12 cellular contexts compared by ENCODE assay signal in genomic region chr1:9244501-9245229, GRCh38. TPM values are rescaled to one million over a fixed set of nuclear protein-coding genes. Genes with fewer than 3 reads are reported as not detected.
A peak's percentile ranks its signal among the peaks of the same experiment; 100 is the strongest.
DNase-seq lines count a peak whose midpoint lies in the region; ATAC-seq, FAIRE-seq and TF ChIP-seq lines count a peak whose summit lies in the region.
"Had no signal": no experiment of that assay in that cellular context is flagged by ENCODE, and none has a peak within 500 bp of the region (broad histone marks: within the 10 kb centered on the region; RNA-seq: fewer than 3 reads in every experiment).

No MANE protein-coding gene starts in this region.

- dilution Hi-C loops in mammary epithelial cell (cut with HindIII; ENCODE audit: low sequenced_read_pairs), result no loop called here

- peak overlapping the region; percentile 77 to 90 for H3K27ac ChIP-seq in breast epithelium
- no peak overlapping the region for H3K27ac ChIP-seq in mammary epithelial cell (ENCODE audit: insufficient read depth, low read depth, low read length)
- H3K27ac ChIP-seq in HepG2 (ENCODE audit: extremely low read length, insufficient read depth, low read length), result no peak overlapping the region
- H3K27ac ChIP-seq in thyroid gland, result peak overlapping the region in 2 of 3 donors; percentile 31 to 57
- H3K27ac ChIP-seq in GM23338 (ENCODE audit: low read depth), result no peak overlapping the region
- H3K27ac ChIP-seq: neural progenitor cell, SJSA1 had no signal

- H3K9me3 Mint-ChIP-seq in activated T-helper 1 cell treated with anti-CD3 and anti-CD28 coated beads, Interleukin-12 subunit alpha, Interleukin-12 subunit beta, Interleukin-2, Interleukin-4 antibody, amounts not matched to agents 30 ng/mL and 10 ng/mL and 1 ng/mL, durations not matched to agents 14 hours and 24 hours and 36 hours, result no peaks in the 10 kb centered on the region
- H3K9me3 Mint-ChIP-seq in GM23338, result no peaks in the 10 kb centered on the region
- H3K9me3 Mint-ChIP-seq: neural progenitor cell had no signal

- no peaks in the 10 kb centered on the region for H4K20me1 ChIP-seq in mammary epithelial cell (ENCODE audit: insufficient read depth, low read length)
- H4K20me1 ChIP-seq in HepG2 (ENCODE audit: insufficient read depth, low read length), result no peaks in the 10 kb centered on the region
- H4K20me1 ChIP-seq in GM23338 (replicated peaks; ENCODE audit: insufficient read depth), result no peaks in the 10 kb centered on the region

- CTCF ChIA-PET in mammary epithelial cell (lab: Charles Lee; ENCODE audit: low non-redundant PET), result no interaction called here
- CTCF ChIA-PET in HepG2 (lab: Yijun Ruan, JAX; ENCODE audit: low intra/inter-chr PET ratio, low total read pairs), result no interaction called here

- no peaks in the 10 kb centered on the region for H3K9me2 ChIP-seq in GM23338 (ENCODE audit: insufficient read depth)

- H2AFZ ChIP-seq in mammary epithelial cell (ENCODE audit: low read depth, low read length) (no peak overlapping the region), HepG2 (ENCODE audit: low read length) (no peak overlapping the region), GM23338 (no peak overlapping the region)
- H2AFZ ChIP-seq: neural progenitor cell had no signal

- in situ Hi-C loops in mammary epithelial cell (cut with MboI; ENCODE audit: low sequenced_read_pairs in 2 of 2), result no loop called here
- in situ Hi-C loops in HepG2 (cut with HindIII; ENCODE audit: extremely low pct_ligation_motif_present, low pct_unique_long_range_greater_than_20kb), result loop anchor here (5.0 kb wide), 1 partner anchor 132 kb away; no protein-coding TSS in a partner anchor

- intact Hi-C loops in breast epithelium (cut with DNase I; ENCODE audit: low total_unique reads) (no loop called here), mammary epithelial cell (cut with micrococcal nuclease) (no loop called here), HepG2 (cut with micrococcal nuclease; ENCODE audit: unreplicated experiment) (no loop called here), thyroid gland (cut with DNase I) (no loop called here)
- intact Hi-C loops in activated T-helper 1 cell treated with anti-CD3 and anti-CD28 coated beads, Interleukin-12 subunit alpha, Interleukin-12 subunit beta, Interleukin-2, Interleukin-4 antibody, amounts not matched to agents 30 ng/mL and 10 ng/mL and 1 ng/mL, durations not matched to agents 14 hours and 24 hours and 36 hours (cut with micrococcal nuclease), result no loop called here

- TF ChIP-seq RAD21 in HepG2 (CRISPR knock-in tag; IDR thresholded peaks at IDR 0.05), result no peak

- no peaks in the 10 kb centered on the region for H3K79me2 ChIP-seq in mammary epithelial cell (ENCODE audit: insufficient read depth, low read length)
- H3K79me2 ChIP-seq in HepG2 (ENCODE audit: insufficient read depth, low read length), result no peaks in the 10 kb centered on the region
- H3K79me2 ChIP-seq in GM23338 (replicated peaks; ENCODE audit: insufficient read depth), result no peaks in the 10 kb centered on the region

- TF ChIP-seq POLR2A in breast epithelium (IDR thresholded peaks at IDR 0.05) (no peak), HepG2 (IDR thresholded peaks at IDR 0.05; ENCODE audit: insufficient read depth in 1 of 2, low read depth in 2 of 2, low read length in 2 of 2) (no peak), thyroid gland (IDR thresholded peaks at IDR 0.05) (no peak)

- H3K27me3 ChIP-seq in breast epithelium (no peaks in the 10 kb centered on the region), mammary epithelial cell (ENCODE audit: insufficient read depth, low read length) (no peaks in the 10 kb centered on the region), HepG2 (ENCODE audit: control insufficient read depth in 1 of 2, insufficient read depth in 2 of 2, low read length in 2 of 2) (no peaks in the 10 kb centered on the region), thyroid gland (no peaks in the 10 kb centered on the region), GM23338 (ENCODE audit: insufficient read depth) (no peaks in the 10 kb centered on the region)
- H3K27me3 ChIP-seq: neural progenitor cell, SJSA1 had no signal

- peak in 1 of 2 donors; percentile 81 for DNase-seq in breast epithelium (ENCODE audit: low spot score in 2 of 2)
- no peak for DNase-seq in mammary epithelial cell
- no peak for DNase-seq in activated T-helper 1 cell treated with anti-CD3 and anti-CD28 coated beads, Interleukin-12 subunit alpha, Interleukin-12 subunit beta, Interleukin-2, Interleukin-4 antibody, amounts not matched to agents 30 ng/mL and 10 ng/mL and 1 ng/mL, durations not matched to agents 14 hours and 24 hours and 36 hours (ENCODE audit: low spot score)
- DNase-seq in HepG2 (ENCODE audit: low spot score), result no peak
- peak; percentile 57 to 65 for DNase-seq in thyroid gland
- no peak for DNase-seq in inferior parietal cortex (ENCODE audit: extremely low spot score)
- DNase-seq in NK-92 (lab: John Stamatoyannopoulos, UW; ENCODE audit: unreplicated experiment), result no peak
- DNase-seq in GM23338 (ENCODE audit: low spot score), result no peak
- DNase-seq: NCI-H2171 treated with DMSO at 0.1 percent for 48 hours had no signal

- FAIRE-seq in HepG2 (lab: Jason Lieb, UNC), result no peak
- FAIRE-seq: colon had no signal

- BruUV-seq in mammary epithelial cell (replicated peaks; lab: Mats Ljungman, UMichigan), result no TSS peak
- no TSS peak for BruUV-seq in HepG2 (replicated peaks; lab: Mats Ljungman, UMichigan)

- H3K9me3 ChIP-seq in breast epithelium, result no peaks in the 10 kb centered on the region
- H3K9me3 ChIP-seq in mammary epithelial cell (replicated peaks; ENCODE audit: insufficient read depth, low read length), result no peaks in the 10 kb centered on the region
- H3K9me3 ChIP-seq in HepG2 (ENCODE audit: low read length), result no peaks in the 10 kb centered on the region
- H3K9me3 ChIP-seq in thyroid gland, result no peaks in the 10 kb centered on the region
- H3K9me3 ChIP-seq: SJSA1 had no signal

- POLR2A ChIA-PET in HepG2 (lab: Yijun Ruan, JAX), result interaction anchor here (3.1 kb wide), 1 partner anchor 10 kb away, joined by 37 read pairs; the partner anchor contains the start of gene H6PD

- H3K9ac ChIP-seq in mammary epithelial cell (ENCODE audit: insufficient read depth, low read length) (no peak overlapping the region), HepG2 (ENCODE audit: insufficient read depth, low read depth, low read length) (no peak overlapping the region)
- H3K9ac ChIP-seq: neural progenitor cell had no signal

- no peak for TF ChIP-seq EP300 in HepG2 (IDR thresholded peaks at IDR 0.05; ENCODE audit: low read depth in 2 of 2, low read length in 2 of 2)
- no peak for TF ChIP-seq EP300 in HepG2 (CRISPR knock-in tag; IDR thresholded peaks at IDR 0.05; ENCODE audit: borderline replicate concordance)

- peaks cover 62% of the 10 kb centered on the region for H3K4me1 Mint-ChIP-seq in activated T-helper 1 cell treated with anti-CD3 and anti-CD28 coated beads, Interleukin-12 subunit alpha, Interleukin-12 subunit beta, Interleukin-2, Interleukin-4 antibody, amounts not matched to agents 30 ng/mL and 10 ng/mL and 1 ng/mL, durations not matched to agents 14 hours and 24 hours and 36 hours (ENCODE audit: low read depth)
- H3K4me1 Mint-ChIP-seq in GM23338, result peaks cover 38% of the 10 kb centered on the region

- H3K36me3 ChIP-seq in breast epithelium (no peaks in the 10 kb centered on the region), mammary epithelial cell (ENCODE audit: insufficient read depth, low read length) (no peaks in the 10 kb centered on the region), HepG2 (replicated peaks in 1 of 2; ENCODE audit: control insufficient read depth in 1 of 2, insufficient read depth in 2 of 2, low read length in 2 of 2) (no peaks in the 10 kb centered on the region), thyroid gland (peaks cover 2 to 10% of the 10 kb centered on the region in 2 donors), GM23338 (ENCODE audit: insufficient read depth) (no peaks in the 10 kb centered on the region)
- H3K36me3 ChIP-seq: neural progenitor cell had no signal

- ATAC-seq in HepG2 (no peak), GM23338 (no peak)

- H3K27me3 Mint-ChIP-seq in activated T-helper 1 cell treated with anti-CD3 and anti-CD28 coated beads, Interleukin-12 subunit alpha, Interleukin-12 subunit beta, Interleukin-2, Interleukin-4 antibody, amounts not matched to agents 30 ng/mL and 10 ng/mL and 1 ng/mL, durations not matched to agents 14 hours and 24 hours and 36 hours (ENCODE audit: insufficient read depth), result no peaks in the 10 kb centered on the region
- peaks cover 12% of the 10 kb centered on the region for H3K27me3 Mint-ChIP-seq in GM23338 (ENCODE audit: insufficient read depth, low read depth, poor library complexity)

- H3K4me2 ChIP-seq in mammary epithelial cell (ENCODE audit: insufficient read depth, low read depth, low read length) (no peak overlapping the region), HepG2 (ENCODE audit: low read depth, low read length) (no peak overlapping the region), GM23338 (no peak overlapping the region)
- H3K4me2 ChIP-seq: neural progenitor cell had no signal

- peak overlapping the region; percentile 89 for H3K27ac Mint-ChIP-seq in activated T-helper 1 cell treated with anti-CD3 and anti-CD28 coated beads, Interleukin-12 subunit alpha, Interleukin-12 subunit beta, Interleukin-2, Interleukin-4 antibody, amounts not matched to agents 30 ng/mL and 10 ng/mL and 1 ng/mL, durations not matched to agents 14 hours and 24 hours and 36 hours
- H3K27ac Mint-ChIP-seq in GM23338, result no peak overlapping the region
- H3K27ac Mint-ChIP-seq: neural progenitor cell had no signal

- H3K4me1 ChIP-seq in breast epithelium, result peaks cover 0 to 33% of the 10 kb centered on the region in 2 donors
- H3K4me1 ChIP-seq in mammary epithelial cell (ENCODE audit: insufficient read depth, low read length), result peaks cover 5% of the 10 kb centered on the region
- peaks cover 68% of the 10 kb centered on the region for H3K4me1 ChIP-seq in HepG2 (ENCODE audit: insufficient read depth, low read length)
- peaks cover 21 to 52% of the 10 kb centered on the region in 2 donors for H3K4me1 ChIP-seq in thyroid gland
- H3K4me1 ChIP-seq in GM23338 (ENCODE audit: insufficient read depth), result peaks cover 21% of the 10 kb centered on the region

- 0 out of 2 replicates have a peak, but pooled peaks cover 2% of the 10 kb centered on the region for H3F3A ChIP-seq in GM23338 (replicated peaks; ENCODE audit: low read depth)

- H3K4me3 Mint-ChIP-seq in activated T-helper 1 cell treated with anti-CD3 and anti-CD28 coated beads, Interleukin-12 subunit alpha, Interleukin-12 subunit beta, Interleukin-2, Interleukin-4 antibody, amounts not matched to agents 30 ng/mL and 10 ng/mL and 1 ng/mL, durations not matched to agents 14 hours and 24 hours and 36 hours, result no peak overlapping the region
- no peak overlapping the region for H3K4me3 Mint-ChIP-seq in GM23338
- H3K4me3 Mint-ChIP-seq: neural progenitor cell had no signal

- TF ChIP-seq CTCF in breast epithelium (IDR thresholded peaks at IDR 0.05) (no peak), mammary epithelial cell (conservative IDR thresholded peaks at IDR 0.05 in 1 of 2, IDR thresholded peaks at IDR 0.05 in 1 of 2; ENCODE audit: extremely low read depth in 1 of 2, insufficient read depth in 1 of 2, low read depth in 1 of 2, low read length in 2 of 2) (no peak), HepG2 (CRISPR knock-in tag; IDR thresholded peaks at IDR 0.05) (no peak), thyroid gland (IDR thresholded peaks at IDR 0.05) (no peak), GM23338 (conservative IDR thresholded peaks at IDR 0.05; ENCODE audit: low read depth in 2 of 2) (no peak)

- H3K4me3 ChIP-seq in breast epithelium (no peak overlapping the region), mammary epithelial cell (replicated peaks in 1 of 3; ENCODE audit: insufficient read depth in 1 of 3, low read depth in 2 of 3, low read length in 3 of 3) (no peak overlapping the region), HepG2 (replicated peaks in 1 of 3; ENCODE audit: insufficient read depth in 1 of 3, low read depth in 2 of 3, low read length in 3 of 3) (no peak overlapping the region), thyroid gland (replicated peaks in 1 of 3) (no peak overlapping the region), GM23338 (no peak overlapping the region)
- H3K4me3 ChIP-seq: neural progenitor cell, SJSA1 had no signal

- H3K36me3 Mint-ChIP-seq in activated T-helper 1 cell treated with anti-CD3 and anti-CD28 coated beads, Interleukin-12 subunit alpha, Interleukin-12 subunit beta, Interleukin-2, Interleukin-4 antibody, amounts not matched to agents 30 ng/mL and 10 ng/mL and 1 ng/mL, durations not matched to agents 14 hours and 24 hours and 36 hours (ENCODE audit: low read depth), result peaks cover 27% of the 10 kb centered on the region
- H3K36me3 Mint-ChIP-seq in GM23338 (ENCODE audit: low read depth), result no peaks in the 10 kb centered on the region; the same call in 2 of the 3 replicates

- 83% methylated on average over 9 of the region's 9 CpGs for WGBS in mammary epithelial cell (ENCODE audit: low coverage, missing lambda C conversion rate)
- 100% methylated on average over 6 of the region's 9 CpGs for WGBS in HepG2 (ENCODE audit: low lambda C conversion rate)
- 67 to 68% methylated on average over 6 to 8 of the region's 9 CpGs for WGBS in thyroid gland, 2 donors

RNA-seq across cellular contexts. Expression of gene H6PD, which starts 10.1 kb away (rescaled TPM):
- total RNA-seq in breast epithelium (10 to 100 TPM; 46.4 to 77.4 (median 49.5) TPM), mammary epithelial cell (10 to 100 TPM; 12.6 to 18.0 TPM), HepG2 (2016; rRNA removed; fragmentation: Illumina TruSeq; extraction: Trizol) (6.3 and 9.3 TPM in 2 replicates), thyroid gland (10 to 100 TPM; 36.3 to 64.2 (median 43.6) TPM)
- polyA plus RNA-seq in mammary epithelial cell (5.4 TPM), HepG2 (2011; rRNA removed) (14.1 and 21.5 TPM in 2 replicates), GM23338 (2016; fragmentation: Nextera tagmentation; extraction: Ambion mirVana) (0.99 and 1.2 TPM in 2 replicates)
- 12.0 TPM for polyA minus RNA-seq in mammary epithelial cell
- total RNA-seq in activated T-helper 1 cell treated with anti-CD3 and anti-CD28 coated beads, Interleukin-12 subunit alpha, Interleukin-12 subunit beta, Interleukin-2, Interleukin-4 antibody, amounts not matched to agents 30 ng/mL and 10 ng/mL and 1 ng/mL, durations not matched to agents 14 hours and 24 hours and 36 hours, result 15.7 TPM in 2 replicates
- 0.79 and 0.81 TPM in 2 replicates for total RNA-seq in HepG2 (2016; cell fraction: cytosol; rRNA removed; fragmentation: Illumina TruSeq; extraction: Trizol; ENCODE audit: low read depth)
- total RNA-seq in HepG2 (2016; cell fraction: insoluble cytoplasmic fraction; rRNA removed; fragmentation: Illumina TruSeq; extraction: Trizol), result 5.4 and 9.4 TPM in 2 replicates
- total RNA-seq in HepG2 (2016; cell fraction: membrane; rRNA removed; fragmentation: Illumina TruSeq; extraction: Trizol), result 2.5 TPM in 2 replicates
- total RNA-seq in HepG2 (2016; cell fraction: nucleus; rRNA removed; fragmentation: Illumina TruSeq; extraction: Trizol), result 10.0 and 12.1 TPM in 2 replicates
- 13.3 and 14.5 TPM in 2 replicates for polyA plus RNA-seq in HepG2 (2011; cell fraction: cytosol; rRNA removed)
- polyA plus RNA-seq in HepG2 (2011; cell fraction: nucleus; rRNA removed), result 26.3 and 26.5 TPM in 2 replicates
- polyA plus RNA-seq in HepG2 (2012), result 10.8 and 11.1 TPM in 2 replicates
- polyA plus RNA-seq in HepG2 (2016; cell fraction: cytosol; fragmentation: Illumina TruSeq; extraction: Trizol; ENCODE audit: low read depth), result 0.36 TPM in 2 replicates
- polyA plus RNA-seq in HepG2 (2016; cell fraction: insoluble cytoplasmic fraction; fragmentation: Illumina TruSeq; extraction: Trizol; ENCODE audit: low read depth), result 4.2 and 4.6 TPM in 2 replicates
- 0.93 and 0.94 TPM in 2 replicates for polyA plus RNA-seq in HepG2 (2016; cell fraction: membrane; fragmentation: Illumina TruSeq; extraction: Trizol; ENCODE audit: low read depth)
- polyA plus RNA-seq in HepG2 (2016; cell fraction: nucleus; fragmentation: Illumina TruSeq; extraction: Trizol; ENCODE audit: insufficient read depth, low read depth), result 15.4 and 16.8 TPM in 2 replicates
- polyA minus RNA-seq in HepG2 (2011; rRNA and poly(A)+ RNA removed; ENCODE audit: low replicate concordance), result 2.9 and 31.0 TPM in 2 replicates
- 14.3 and 18.7 TPM in 2 replicates for polyA minus RNA-seq in HepG2 (2011; cell fraction: cytosol; rRNA and poly(A)+ RNA removed)
- 7.9 and 11.3 TPM in 2 replicates for polyA minus RNA-seq in HepG2 (2011; cell fraction: nucleus; rRNA and poly(A)+ RNA removed)
- 4.2 and 4.7 TPM in 2 replicates for total RNA-seq in GM23338 (2014; rRNA removed; shearing (Covaris generic))

RNA-seq across cellular contexts. Expression of gene SPSB1, which starts 48.0 kb away (rescaled TPM):
- 10 to 100 TPM; 30.6 to 52.5 (median 34.4) TPM for total RNA-seq in breast epithelium
- total RNA-seq in mammary epithelial cell, result 10 to 100 TPM; 18.2 to 56.7 TPM
- polyA plus RNA-seq in mammary epithelial cell, result 13.2 TPM
- 17.3 TPM for polyA minus RNA-seq in mammary epithelial cell
- total RNA-seq in activated T-helper 1 cell treated with anti-CD3 and anti-CD28 coated beads, Interleukin-12 subunit alpha, Interleukin-12 subunit beta, Interleukin-2, Interleukin-4 antibody, amounts not matched to agents 30 ng/mL and 10 ng/mL and 1 ng/mL, durations not matched to agents 14 hours and 24 hours and 36 hours, result 8.9 and 10.0 TPM in 2 replicates
- total RNA-seq in HepG2 (2016; rRNA removed; fragmentation: Illumina TruSeq; extraction: Trizol), result 5.0 and 7.1 TPM in 2 replicates
- 2.4 and 2.5 TPM in 2 replicates for total RNA-seq in HepG2 (2016; cell fraction: cytosol; rRNA removed; fragmentation: Illumina TruSeq; extraction: Trizol; ENCODE audit: low read depth)
- total RNA-seq in HepG2 (2016; cell fraction: insoluble cytoplasmic fraction; rRNA removed; fragmentation: Illumina TruSeq; extraction: Trizol), result 5.2 and 5.8 TPM in 2 replicates
- 4.4 and 5.9 TPM in 2 replicates for total RNA-seq in HepG2 (2016; cell fraction: membrane; rRNA removed; fragmentation: Illumina TruSeq; extraction: Trizol)
- total RNA-seq in HepG2 (2016; cell fraction: nucleus; rRNA removed; fragmentation: Illumina TruSeq; extraction: Trizol), result 4.3 and 4.4 TPM in 2 replicates
- 8.0 and 10.9 TPM in 2 replicates for polyA plus RNA-seq in HepG2 (2011; rRNA removed)
- polyA plus RNA-seq in HepG2 (2011; cell fraction: cytosol; rRNA removed), result 8.1 and 8.5 TPM in 2 replicates
- polyA plus RNA-seq in HepG2 (2011; cell fraction: nucleus; rRNA removed), result 5.1 TPM in 2 replicates
- 4.0 and 7.7 TPM in 2 replicates for polyA plus RNA-seq in HepG2 (2012)
- 1.9 and 2.2 TPM in 2 replicates for polyA plus RNA-seq in HepG2 (2016; cell fraction: cytosol; fragmentation: Illumina TruSeq; extraction: Trizol; ENCODE audit: low read depth)
- 7.3 and 7.8 TPM in 2 replicates for polyA plus RNA-seq in HepG2 (2016; cell fraction: insoluble cytoplasmic fraction; fragmentation: Illumina TruSeq; extraction: Trizol; ENCODE audit: low read depth)
- polyA plus RNA-seq in HepG2 (2016; cell fraction: membrane; fragmentation: Illumina TruSeq; extraction: Trizol; ENCODE audit: low read depth), result 3.9 and 4.2 TPM in 2 replicates
- polyA plus RNA-seq in HepG2 (2016; cell fraction: nucleus; fragmentation: Illumina TruSeq; extraction: Trizol; ENCODE audit: insufficient read depth, low read depth), result 3.9 and 4.4 TPM in 2 replicates
- polyA minus RNA-seq in HepG2 (2011; rRNA and poly(A)+ RNA removed; ENCODE audit: low replicate concordance), result 9.2 and 17.1 TPM in 2 replicates
- polyA minus RNA-seq in HepG2 (2011; cell fraction: cytosol; rRNA and poly(A)+ RNA removed), result 3.6 and 6.4 TPM in 2 replicates
- polyA minus RNA-seq in HepG2 (2011; cell fraction: nucleus; rRNA and poly(A)+ RNA removed), result 3.1 and 4.2 TPM in 2 replicates
- 10 to 100 TPM; 30.5 to 65.0 (median 36.2) TPM for total RNA-seq in thyroid gland
- 6.8 and 7.6 TPM in 2 replicates for total RNA-seq in GM23338 (2014; rRNA removed; shearing (Covaris generic))
- 2.1 and 2.4 TPM in 2 replicates for polyA plus RNA-seq in GM23338 (2016; fragmentation: Nextera tagmentation; extraction: Ambion mirVana)

Comparison
In these comparisons a context has a peak if more than half of its experiments do, and no peak if none do; other contexts are left out.
1. H3K27ac ChIP-seq: peak in breast epithelium (2 of 2) and thyroid gland (2 of 3); none in mammary epithelial cell (single experiment), HepG2 (single experiment) and GM23338 (single experiment).
2. DNase-seq: peak in thyroid gland (2 of 2); none in mammary epithelial cell (single experiment), activated T-helper 1 cell treated with anti-CD3 and anti-CD28 coated beads, Interleukin-12 subunit alpha, Interleukin-12 subunit beta, Interleukin-2, Interleukin-4 antibody, amounts not matched to agents 30 ng/mL and 10 ng/mL and 1 ng/mL, durations not matched to agents 14 hours and 24 hours and 36 hours (single experiment), HepG2 (single experiment), inferior parietal cortex (single experiment), NK-92 (single experiment) and GM23338 (single experiment).